18 cellular contexts compared by ENCODE assay signal in the genomic region with DNA sequence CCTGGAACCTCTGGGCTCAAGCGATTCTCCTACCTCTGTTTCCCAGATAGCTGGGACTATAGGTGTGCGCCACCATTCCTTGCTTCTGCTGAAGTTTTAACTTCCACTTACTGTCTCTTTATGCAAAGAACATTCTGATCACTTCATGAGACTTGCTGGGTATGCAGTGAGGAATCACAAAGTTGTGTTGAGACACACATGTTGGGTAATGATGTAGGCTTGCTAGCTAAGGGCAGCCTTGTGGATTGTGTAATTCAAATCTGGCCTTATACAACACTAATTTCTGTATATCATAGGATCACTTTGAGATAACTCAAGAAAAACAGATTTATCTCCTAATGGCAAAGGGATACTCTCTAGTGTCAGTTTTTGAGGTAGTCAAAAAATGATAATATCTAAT. TPM values are rescaled to one million over a fixed set of nuclear protein-coding genes. Genes with fewer than 3 reads are reported as not detected.
DNase-seq lines count a peak whose midpoint lies in the region; ATAC-seq and TF ChIP-seq lines count a peak whose summit lies in the region.
"Had no signal": no experiment of that assay in that cellular context is flagged by ENCODE, and none has a peak within 500 bp of the region (broad histone marks: within the 10 kb centered on the region; RNA-seq: fewer than 3 reads in every experiment).

No MANE protein-coding gene starts in this region.

- peaks cover 4% of the 10 kb centered on the region for H3K4me1 ChIP-seq in endodermal cell (ENCODE audit: control insufficient read depth, insufficient read depth, low read length)
- no peaks in the 10 kb centered on the region for H3K4me1 ChIP-seq in neural progenitor cell
- no peaks in the 10 kb centered on the region for H3K4me1 ChIP-seq in mucosa of descending colon (ENCODE audit: low read depth)
- H3K4me1 ChIP-seq: BLaER1, foreskin keratinocyte, thyroid gland had no signal

- intact Hi-C loops in posterior cingulate gyrus (cut with DNase I) = no loop called here
- intact Hi-C loops in mucosa of descending colon (cut with DNase I, micrococcal nuclease) = no loop called here

- H3K4me3 ChIP-seq in endodermal cell (ENCODE audit: low read length) (no peak overlapping the region), neural progenitor cell (no peak overlapping the region), mucosa of descending colon (no peak overlapping the region)
- H3K4me3 ChIP-seq: BLaER1, MG63, thyroid gland had no signal

- DNase-seq in T-helper 1 cell = no peak
- DNase-seq in T-cell = no peak
- no peak for DNase-seq in endodermal cell
- no peak for DNase-seq in neural progenitor cell (ENCODE audit: low spot score)
- DNase-seq in posterior cingulate gyrus = no peak
- DNase-seq in mucosa of descending colon = no peak
- no peak for DNase-seq in NCI-H1417 (lab: John Stamatoyannopoulos, UW)
- DNase-seq: 8988T; activated CD4-positive, CD25-positive, alpha-beta regulatory T cell treated with anti-CD3 and anti-CD28 coated beads, Interleukin-2, amount 50 U/mL, for 72 hours; activated T-cell treated with anti-CD3 and anti-CD28 coated beads for 4 hours; aorta; foreskin keratinocyte; MG63; NCI-H1930; T-helper 9 cell; thyroid gland had no signal

- ATAC-seq in T-cell (replicated peaks in 1 of 4) = no peak
- no peak for ATAC-seq in mucosa of descending colon
- ATAC-seq: foreskin keratinocyte had no signal

- peaks cover 68% of the 10 kb centered on the region for H4K20me1 ChIP-seq in neural progenitor cell (ENCODE audit: low read depth)

- H3K9me3 Mint-ChIP-seq in T-helper 1 cell treated with Interleukin-12 subunit alpha and Interleukin-12 subunit beta and Interleukin-4 antibody, amounts not matched to agents 30 μg/mL and 1 μg/mL, for 36 hours = no peaks in the 10 kb centered on the region
- no peaks in the 10 kb centered on the region for H3K9me3 Mint-ChIP-seq in T-cell
- H3K9me3 Mint-ChIP-seq in endodermal cell = no peaks in the 10 kb centered on the region
- no peaks in the 10 kb centered on the region for H3K9me3 Mint-ChIP-seq in neural progenitor cell

- peaks cover 64% of the 10 kb centered on the region for H3K36me3 Mint-ChIP-seq in T-helper 1 cell treated with Interleukin-12 subunit alpha and Interleukin-12 subunit beta and Interleukin-4 antibody, amounts not matched to agents 30 μg/mL and 1 μg/mL, for 36 hours (ENCODE audit: low read depth)
- H3K36me3 Mint-ChIP-seq in T-cell = peaks cover 82% of the 10 kb centered on the region
- peaks cover 85% of the 10 kb centered on the region for H3K36me3 Mint-ChIP-seq in endodermal cell (ENCODE audit: low read depth)
- H3K36me3 Mint-ChIP-seq in neural progenitor cell = peaks cover 69% of the 10 kb centered on the region

- 96 to 100% methylated on average over 2 of the region's 2 CpGs for WGBS in endodermal cell (ENCODE audit: insufficient coverage in 1 of 2, insufficient read length in 1 of 2), 2 experiments

- no peaks in the 10 kb centered on the region for H3K27me3 Mint-ChIP-seq in T-helper 1 cell treated with Interleukin-12 subunit alpha and Interleukin-12 subunit beta and Interleukin-4 antibody, amounts not matched to agents 30 μg/mL and 1 μg/mL, for 36 hours (ENCODE audit: low read depth)
- H3K27me3 Mint-ChIP-seq in T-cell (no peaks in the 10 kb centered on the region), endodermal cell (ENCODE audit: insufficient read depth) (no peaks in the 10 kb centered on the region), neural progenitor cell (ENCODE audit: insufficient read depth, low read depth) (no peaks in the 10 kb centered on the region)

- peaks cover 96% of the 10 kb centered on the region for H3K36me3 ChIP-seq in endodermal cell (ENCODE audit: control insufficient read depth, insufficient read depth, low read length)
- H3K36me3 ChIP-seq in neural progenitor cell = peaks cover 75% of the 10 kb centered on the region
- peaks cover 21% of the 10 kb centered on the region for H3K36me3 ChIP-seq in mucosa of descending colon (ENCODE audit: low read depth)

- POLR2A ChIA-PET in T-cell (lab: Charles Lee) = interaction anchor here (0.6 to 1.0 kb wide), 5 partner anchors 8 to 148 kb away, joined by 3 to 4 read pairs (median 3); no protein-coding TSS in a partner anchor

- peak overlapping the region; percentile 26 for H3K27ac Mint-ChIP-seq in T-helper 1 cell treated with Interleukin-12 subunit alpha and Interleukin-12 subunit beta and Interleukin-4 antibody, amounts not matched to agents 30 μg/mL and 1 μg/mL, for 36 hours
- H3K27ac Mint-ChIP-seq in T-cell (peak overlapping the region; percentile 15 to 34), endodermal cell (peak overlapping the region; percentile 26), neural progenitor cell (no peak overlapping the region)

- H2AFZ ChIP-seq in neural progenitor cell (replicated peaks) = no peak overlapping the region

- TF ChIP-seq CTCF in endodermal cell (conservative IDR thresholded peaks at IDR 0.05) (no peak), neural progenitor cell (IDR thresholded peaks at IDR 0.05) (no peak), mucosa of descending colon (IDR thresholded peaks at IDR 0.05) (no peak)

- no peak overlapping the region for H3K4me3 Mint-ChIP-seq in T-helper 1 cell treated with Interleukin-12 subunit alpha and Interleukin-12 subunit beta and Interleukin-4 antibody, amounts not matched to agents 30 μg/mL and 1 μg/mL, for 36 hours
- H3K4me3 Mint-ChIP-seq in T-cell = no peak overlapping the region
- no peak overlapping the region for H3K4me3 Mint-ChIP-seq in endodermal cell
- no peak overlapping the region for H3K4me3 Mint-ChIP-seq in neural progenitor cell

- H3K4me2 ChIP-seq in neural progenitor cell = no peak overlapping the region
- H3K4me2 ChIP-seq: BLaER1 had no signal

- no peaks in the 10 kb centered on the region for H3K9me3 ChIP-seq in endodermal cell (ENCODE audit: control insufficient read depth, low read length)
- no peaks in the 10 kb centered on the region for H3K9me3 ChIP-seq in neural progenitor cell (ENCODE audit: low read depth)
- no peaks in the 10 kb centered on the region for H3K9me3 ChIP-seq in mucosa of descending colon
- H3K9me3 ChIP-seq: BLaER1, MG63, thyroid gland had no signal

- H3K27me3 ChIP-seq in endodermal cell (ENCODE audit: control insufficient read depth, insufficient read depth, low read length, poor library complexity, severe bottlenecking) (no peaks in the 10 kb centered on the region), neural progenitor cell (no peaks in the 10 kb centered on the region)
- H3K27me3 ChIP-seq: BLaER1, foreskin keratinocyte, MG63, thyroid gland had no signal

- CTCF ChIA-PET in T-cell (lab: Charles Lee) = interaction anchor here (0.6 to 1.4 kb wide), 6 partner anchors 13 to 1183 kb away, joined by 3 to 4 read pairs (median 4); no protein-coding TSS in a partner anchor

- peaks cover 30% of the 10 kb centered on the region for H3F3A ChIP-seq in neural progenitor cell (ENCODE audit: low read depth)

- peaks cover 42% of the 10 kb centered on the region for H3K4me1 Mint-ChIP-seq in T-helper 1 cell treated with Interleukin-12 subunit alpha and Interleukin-12 subunit beta and Interleukin-4 antibody, amounts not matched to agents 30 μg/mL and 1 μg/mL, for 36 hours (ENCODE audit: low read depth)
- peaks cover 49 to 60% (median 53%) of the 10 kb centered on the region in 3 donors for H3K4me1 Mint-ChIP-seq in T-cell
- peaks cover 5% of the 10 kb centered on the region for H3K4me1 Mint-ChIP-seq in endodermal cell
- H3K4me1 Mint-ChIP-seq in neural progenitor cell = no peaks in the 10 kb centered on the region

- H3K9ac ChIP-seq in endodermal cell (ENCODE audit: extremely low read depth, low read length, poor library complexity, severe bottlenecking) (no peak overlapping the region), neural progenitor cell (no peak overlapping the region)
- H3K9ac ChIP-seq: BLaER1 had no signal

- peaks cover 93% of the 10 kb centered on the region for H3K79me2 ChIP-seq in neural progenitor cell (ENCODE audit: low read depth)

- no peak overlapping the region for H3K27ac ChIP-seq in endodermal cell (ENCODE audit: low read depth, low read length)
- H3K27ac ChIP-seq in neural progenitor cell = peak overlapping the region; percentile 33
- H3K27ac ChIP-seq: BLaER1, foreskin keratinocyte, thyroid gland had no signal

RNA-seq across cellular contexts. Expression of a gene that starts 24.2 kb away (rescaled TPM):
- 100 to 1,000 TPM; 187 to 219 (median 202) TPM for total RNA-seq in T-cell
- 100 to 1,000 TPM; 492 to 493 TPM for total RNA-seq in endodermal cell
- polyA plus RNA-seq in endodermal cell (2013, experiment 1 of 2) = 367 TPM
- 349 TPM for polyA plus RNA-seq in endodermal cell (2013, experiment 2 of 2)
- total RNA-seq in neural progenitor cell (ENCODE audit: low replicate concordance) = 585 and 807 TPM in 2 replicates
- 100 to 1,000 TPM; 169 to 207 (median 175) TPM for total RNA-seq in mucosa of descending colon

RNA-seq across cellular contexts. Expression of a gene that starts 51.7 kb away (rescaled TPM):
- total RNA-seq in T-cell = 1 to 10 TPM; 1.8 to 4.3 (median 3.1) TPM
- 1 to 10 TPM; 1.1 to 3.8 TPM for total RNA-seq in endodermal cell
- polyA plus RNA-seq in endodermal cell (2013, experiment 1 of 2) = 22.4 TPM
- 22.4 TPM for polyA plus RNA-seq in endodermal cell (2013, experiment 2 of 2)
- 17.9 and 19.6 TPM in 2 replicates for total RNA-seq in neural progenitor cell (ENCODE audit: low replicate concordance)
- under 1 TPM; 0.29 to 0.76 (median 0.39) TPM for total RNA-seq in mucosa of descending colon
- polyA plus RNA-seq: aorta had no signal

RNA-seq across cellular contexts. Expression of a gene that starts 51.8 kb away (rescaled TPM):
- total RNA-seq in T-cell = 10 to 100 TPM; 17.4 to 26.2 (median 20.6) TPM
- 10 to 100 TPM; 12.5 to 17.0 TPM for total RNA-seq in endodermal cell
- polyA plus RNA-seq in endodermal cell (2013, experiment 1 of 2) = 11.9 TPM
- polyA plus RNA-seq in endodermal cell (2013, experiment 2 of 2) = 10.2 TPM
- total RNA-seq in neural progenitor cell (ENCODE audit: low replicate concordance) = 14.8 and 21.2 TPM in 2 replicates
- total RNA-seq in mucosa of descending colon = 10 to 100 TPM; 19.6 to 31.8 (median 28.8) TPM
